In genomic region chr5:7868773-7869473, GRCh38 we compare ENCODE assay signal across 8 cellular contexts. TPM values are rescaled to one million over a fixed set of nuclear protein-coding genes. Genes with fewer than 3 reads are reported as not detected.
A peak's percentile ranks its signal among the peaks of the same experiment; 100 is the strongest.
DNase-seq lines count a peak whose midpoint lies in the region; ATAC-seq and TF ChIP-seq lines count a peak whose summit lies in the region.

Gene FASTKD3 (minus strand): TSS chr5:7869031. CDS start chr5:7868083, 948 bp downstream.
Gene MTRR (plus strand): TSS chr5:7869148. CDS start chr5:7870795, 1,647 bp downstream.

- ATAC-seq in HG03432 (IDR thresholded peaks at IDR 0.05; ENCODE audit: unreplicated experiment): peak; percentile 99

- DNase-seq in AG20443 (ENCODE audit: low spot score) (peak; percentile 98), NCI-H510A (lab: John Stamatoyannopoulos, UW) (peak; percentile 90), cerebellum (ENCODE audit: low spot score) (peak; percentile 93), kidney glomerular epithelial cell (lab: John Stamatoyannopoulos, UW) (peak; percentile 92)
- peak; percentile 81 for DNase-seq in activated CD4-positive, alpha-beta T cell treated with anti-CD3 and anti-CD28 coated beads for 1 hour
- DNase-seq in stimulated activated CD4-positive, alpha-beta T cell treated with anti-CD3 and anti-CD28 coated beads, Interleukin-1b, Interleukin-23, amount 100 ng/mL, for 1 hour (ENCODE audit: low read depth in 2 of 2): peak; percentile 66 to 68

- TF ChIP-seq POLR2A in GM19099 (IDR thresholded peaks at IDR 0.05; ENCODE audit: extremely low read depth, insufficient read length, low read depth): peak; percentile 91

RNA-seq across cellular contexts. Expression of gene FASTKD3, which starts in this region (rescaled TPM):
- total RNA-seq in cerebellum: 13.6 TPM

RNA-seq across cellular contexts. Expression of gene MTRR, which starts in this region (rescaled TPM):
- total RNA-seq in cerebellum: 38.0 TPM

Comparison
In these comparisons a context has a peak if more than half of its experiments do, and no peak if none do; other contexts are left out.
1. Peak in every context shown above with its lines: DNase-seq and ATAC-seq.